19 cellular contexts compared by ENCODE assay signal in genomic region chr5:94693845-94694370, GRCh38.
A peak's percentile ranks its signal among the peaks of the same experiment; 100 is the strongest.
DNase-seq lines count a peak whose midpoint lies in the region; ATAC-seq and TF ChIP-seq lines count a peak whose summit lies in the region.
"Had no signal": no experiment of that assay in that cellular context is flagged by ENCODE, and none has a peak within 500 bp of the region (broad histone marks: within the 10 kb centered on the region; RNA-seq: fewer than 3 reads in every experiment).

No MANE protein-coding gene starts in this region.

- TF ChIP-seq POLR2A in erythroblast (IDR thresholded peaks at IDR 0.05; ENCODE audit: low read length) (no peak), lower leg skin (IDR thresholded peaks at IDR 0.05) (no peak)

- no peaks in the 10 kb centered on the region for H3K27me3 ChIP-seq in SK-N-SH (ENCODE audit: insufficient read depth)

- no peaks in the 10 kb centered on the region for H3K27me3 Mint-ChIP-seq in natural killer cell (ENCODE audit: low read depth in 2 of 2)
- H3K27me3 Mint-ChIP-seq: CD4-positive, CD25-positive, alpha-beta regulatory T cell had no signal

- no peak overlapping the region for H3K9ac ChIP-seq in SK-N-SH

- no peaks in the 10 kb centered on the region for H4K20me1 ChIP-seq in SK-N-SH (ENCODE audit: insufficient read depth)

- TF ChIP-seq EP300 in SK-N-SH (IDR thresholded peaks at IDR 0.05; ENCODE audit: borderline replicate concordance in 1 of 2, low read depth in 1 of 2, low read length in 1 of 2) = no peak

- peak overlapping the region in 1 of 2 experiments; percentile 72; a peak in 1 of 4 replicates for H3K27ac ChIP-seq in SK-N-SH (ENCODE audit: low read depth in 2 of 2, low read length in 1 of 2)

- H3K4me3 ChIP-seq in SK-N-SH (ENCODE audit: low read depth in 2 of 2, low read length in 1 of 2) = no peak overlapping the region
- H3K4me3 ChIP-seq in lower leg skin (ENCODE audit: low read depth, poor library complexity, severe bottlenecking) = no peak overlapping the region

- no peaks in the 10 kb centered on the region for H3K9me3 ChIP-seq in SK-N-SH

- ATAC-seq in natural killer cell = no peak
- no peak for ATAC-seq in activated naive CD4-positive, alpha-beta T cell treated with anti-CD3 and anti-CD28 coated beads, Interleukin-2, amount 50 U/mL, for 72 hours
- ATAC-seq in GM21619 (IDR thresholded peaks at IDR 0.05; ENCODE audit: unreplicated experiment) = no peak

- intact Hi-C loops in natural killer cell (cut with micrococcal nuclease) (loop anchor here (1.0 kb wide), 1 partner anchor 169 kb away; no protein-coding TSS in a partner anchor), lower leg skin (cut with DNase I; ENCODE audit: low total_unique reads) (no loop called here)

- H3K36me3 ChIP-seq in SK-N-SH (replicated peaks in 1 of 2; ENCODE audit: control insufficient read depth in 1 of 2, insufficient read depth in 2 of 2, low read length in 1 of 2) = peaks cover 18 to 24% of the 10 kb centered on the region in 2 experiments

- 0 out of 2 replicates have a peak overlapping the region, but pooled peaks have one; percentile 59 for H3K4me2 ChIP-seq in SK-N-SH

- DNase-seq in G401 (ENCODE audit: low spot score) (peak; percentile 40), HEK293T (ENCODE audit: extremely low spot score) (no peak), SK-N-SH (no peak), natural killer cell (no peak), erythroblast (lab: John Stamatoyannopoulos, UW) (no peak), lower leg skin (ENCODE audit: low spot score in 2 of 2) (no peak)
- DNase-seq in activated naive CD4-positive, alpha-beta T cell treated with anti-CD3 and anti-CD28 coated beads, Interleukin-2, amount 50 U/mL, for 72 hours (ENCODE audit: low spot score in 2 of 2) = no peak
- DNase-seq: CD4-positive, CD25-positive, alpha-beta regulatory T cell; COR-L47; DND-41; H9; KBM-7; NCI-H1694; NCI-H2081; NCI-H526; OCI-M1; RPMI8226; SHP77 treated with DMSO at 0.1 percent for 48 hours had no signal

- in situ Hi-C loops in G401 (cut with HindIII; ENCODE audit: low sequenced_read_pairs) = no loop called here

- H3K9me2 ChIP-seq in SK-N-SH = no peaks in the 10 kb centered on the region

- H3K36me3 Mint-ChIP-seq in natural killer cell = no peaks in the 10 kb centered on the region
- peaks cover 4 to 9% of the 10 kb centered on the region in 2 donors for H3K36me3 Mint-ChIP-seq in activated naive CD4-positive, alpha-beta T cell treated with anti-CD3 and anti-CD28 coated beads, Interleukin-2, amount 50 U/mL, for 72 hours

- no peaks in the 10 kb centered on the region for H3K79me2 ChIP-seq in SK-N-SH (ENCODE audit: insufficient read depth)

- CTCF ChIA-PET in HEK293T (lab: Yijun Ruan, JAX) (no interaction called here), SK-N-SH (lab: Yijun Ruan, JAX) (interaction anchor here (1.4 to 1.8 kb wide), 4 partner anchors 9 to 170 kb away, joined by 5 to 12 read pairs (median 8); no protein-coding TSS in a partner anchor)

- no peak for TF ChIP-seq RAD21 in SK-N-SH (IDR thresholded peaks at IDR 0.05; ENCODE audit: low read length)

- TF ChIP-seq CTCF in SK-N-SH (IDR thresholded peaks at IDR 0.05) (no peak), natural killer cell (IDR thresholded peaks at IDR 0.05) (no peak), lower leg skin (IDR thresholded peaks at IDR 0.05) (no peak)

- POLR2A ChIA-PET in HEK293T (lab: Yijun Ruan, JAX) = no interaction called here
- POLR2A ChIA-PET in SK-N-SH (lab: Yijun Ruan, JAX) = no interaction called here

- peak overlapping the region; percentile 57 to 66 for H3K27ac Mint-ChIP-seq in natural killer cell
- H3K27ac Mint-ChIP-seq in activated naive CD4-positive, alpha-beta T cell treated with anti-CD3 and anti-CD28 coated beads, Interleukin-2, amount 50 U/mL, for 72 hours = no peak overlapping the region

- peaks cover 6% of the 10 kb centered on the region in 2 donors for H3K4me1 Mint-ChIP-seq in natural killer cell

- WGBS in SK-N-SH (ENCODE audit: low lambda C conversion rate) = 26% methylated on average over 1 of the region's 1 CpG
- 48 to 61% methylated on average over 1 of the region's 1 CpG for WGBS in lower leg skin, 2 donors

- peaks cover 39% of the 10 kb centered on the region for H3F3A ChIP-seq in SK-N-SH (replicated peaks; ENCODE audit: insufficient read depth)

- no peak overlapping the region for H3K4me3 Mint-ChIP-seq in natural killer cell
- H3K4me3 Mint-ChIP-seq: CD4-positive, CD25-positive, alpha-beta regulatory T cell; H9 had no signal

- H2AFZ ChIP-seq in SK-N-SH (ENCODE audit: low read depth) = no peak overlapping the region

- H3K4me1 ChIP-seq in SK-N-SH (ENCODE audit: control insufficient read depth in 1 of 2, insufficient read depth in 2 of 2, low read depth in 1 of 2, low read length in 1 of 2) = peaks cover 12 to 18% of the 10 kb centered on the region in 2 experiments

- no peaks in the 10 kb centered on the region for H3K9me3 Mint-ChIP-seq in natural killer cell
- no peaks in the 10 kb centered on the region for H3K9me3 Mint-ChIP-seq in activated naive CD4-positive, alpha-beta T cell treated with anti-CD3 and anti-CD28 coated beads, Interleukin-2, amount 50 U/mL, for 72 hours
- H3K9me3 Mint-ChIP-seq: CD4-positive, CD25-positive, alpha-beta regulatory T cell; H9 had no signal

TF ChIP-seq in HEK293T, 16 proteins besides CTCF, POLR2A, EP300 and RAD21:
- TF ChIP-seq BHLHE40 (IDR thresholded peaks at IDR 0.05; ENCODE audit: borderline replicate concordance) = no peak
- peak; percentile 77 for TF ChIP-seq PKNOX1 (IDR thresholded peaks at IDR 0.05)
- TF ChIP-seq NFRKB (IDR thresholded peaks at IDR 0.05) = no peak
- TF ChIP-seq FOXA1 (IDR thresholded peaks at IDR 0.05) = no peak
- no peak for TF ChIP-seq ZNF384 (IDR thresholded peaks at IDR 0.05)
- no peak for TF ChIP-seq L3MBTL2 (conservative IDR thresholded peaks at IDR 0.05)

TF ChIP-seq in SK-N-SH, 30 proteins besides CTCF, POLR2A, EP300 and RAD21:
- TF ChIP-seq MEF2A (IDR thresholded peaks at IDR 0.05; ENCODE audit: borderline replicate concordance, low read depth) (no peak), TEAD4 (IDR thresholded peaks at IDR 0.05; ENCODE audit: borderline replicate concordance, insufficient read depth) (no peak), RFX5 (IDR thresholded peaks at IDR 0.05; ENCODE audit: low read length) (no peak), GABPA (IDR thresholded peaks at IDR 0.05; ENCODE audit: low read depth) (no peak), POLR2AphosphoS5 (IDR thresholded peaks at IDR 0.05; ENCODE audit: low read depth, low read length) (no peak), USF1 (IDR thresholded peaks at IDR 0.05; ENCODE audit: borderline replicate concordance, low read depth) (no peak), IRF3 (IDR thresholded peaks at IDR 0.05; ENCODE audit: low read depth, low read length) (no peak), NRF1 (IDR thresholded peaks at IDR 0.05; ENCODE audit: low read depth, low read length) (no peak), ELF1 (IDR thresholded peaks at IDR 0.05) (no peak)
TF ChIP-seq in SK-N-SH: peak in this region for 0.

Comparison
In these comparisons a context has a peak if more than half of its experiments do, and no peak if none do; other contexts are left out.
1. H3K27ac Mint-ChIP-seq: peak in natural killer cell (2 of 2); none in activated naive CD4-positive, alpha-beta T cell treated with anti-CD3 and anti-CD28 coated beads, Interleukin-2, amount 50 U/mL, for 72 hours (0 of 2).